Comparison of ENCODE assay signal across 38 cellular contexts in the genomic region with DNA sequence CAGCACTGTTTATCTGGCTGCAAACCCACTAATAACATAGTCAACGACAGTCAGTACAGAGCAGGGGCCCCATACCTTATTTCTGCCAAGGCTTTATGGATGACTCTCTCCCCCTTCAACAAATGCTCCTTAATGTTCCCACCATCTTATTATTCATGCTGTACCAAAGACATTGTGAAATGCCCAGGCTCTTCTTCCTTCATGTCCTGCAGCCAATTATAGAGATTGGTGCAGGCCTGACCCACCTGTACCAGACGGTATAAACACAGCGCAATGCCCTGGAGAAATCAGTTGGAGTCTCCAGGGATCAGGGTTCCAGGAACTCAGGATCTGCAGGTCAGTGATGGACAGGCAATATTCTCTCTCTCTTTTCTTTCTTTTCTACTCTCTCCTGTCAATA. TPM values are rescaled to one million over a fixed set of nuclear protein-coding genes. Genes with fewer than 3 reads are reported as not detected.
"Had no signal": no experiment of that assay in that cellular context is flagged by ENCODE, and none has a peak within 500 bp of the region (broad histone marks: within the 10 kb centered on the region; RNA-seq: fewer than 3 reads in every experiment).

IL1F10 (plus strand) TSS at position 290 of the 400 bp plus-strand sequence. CDS start 4,769 bp downstream, outside the sequence.

- H3K4me3 Mint-ChIP-seq: activated naive CD4-positive, alpha-beta T cell treated with anti-CD3 and anti-CD28 coated beads, Interleukin-2, amount 50 U/mL, for 24 hours; activated naive CD8-positive, alpha-beta T cell treated with anti-CD3 and anti-CD28 coated beads, Interleukin-2, amount 50 U/mL, for 24 hours; activated T-cell treated with anti-CD3 and anti-CD28 coated beads, Interleukin-2, amount 50 U/mL, for 4 hours; activated T-helper 17 cell treated with anti-CD3 and anti-CD28 coated beads, Interleukin-2, amount 50 U/mL, for 72 hours; central memory CD8-positive, alpha-beta T cell; dendritic cell treated with granulocyte-macrophage colony-stimulating factor and Interleukin-4, amounts not matched to agents 40 ng/mL and 50 ng/mL, for 4 days; natural killer cell; neural progenitor cell; T-helper 1 cell treated with Interleukin-12 subunit alpha and Interleukin-12 subunit beta and Interleukin-4 antibody, amounts not matched to agents 30 μg/mL and 1 μg/mL, for 36 hours had no signal

- H3K36me3 Mint-ChIP-seq: natural killer cell, neural progenitor cell had no signal

- DNase-seq: activated CD4-positive, alpha-beta T cell treated with anti-CD3 and anti-CD28 coated beads for 48 hours; activated CD4-positive, alpha-beta T cell treated with anti-CD3 and anti-CD28 coated beads, Interleukin-2, amount 50 U/mL, for 48 hours; activated CD8-positive, alpha-beta memory T cell treated with anti-CD3 and anti-CD28 coated beads, Interleukin-2, amount 50 U/mL, for 48 hours; activated naive CD8-positive, alpha-beta T cell treated with anti-CD3 and anti-CD28 coated beads, Interleukin-2, amount 50 U/mL, for 24 hours; activated T-cell treated with anti-CD3 and anti-CD28 coated beads, Interleukin-2, amount 50 U/mL, for 4 hours; amygdala; head of caudate nucleus; hippocampal formation; kidney; left colon; mesendoderm; natural killer cell; occipital lobe; right lobe of liver; stimulated activated CD4-positive, alpha-beta T cell treated with anti-CD3 and anti-CD28 coated beads, Interleukin-2, amount 100 ng/mL, for 48 hours; stimulated activated naive CD4-positive, alpha-beta T cell treated with Interleukin-2 at 50 U/mL for 16 hours; T-helper 9 cell; testis; transverse colon; uterus; WERI-Rb-1 had no signal

- FAIRE-seq: endometrium, kidney, TTC549 had no signal

- H3K4me3 ChIP-seq: neural progenitor cell, right lobe of liver, testis, transverse colon, uterus had no signal

- ATAC-seq: activated CD4-positive, CD25-positive, alpha-beta regulatory T cell treated with anti-CD3 and anti-CD28 coated beads, Interleukin-2, amount 50 U/mL, for 24 hours; activated naive CD8-positive, alpha-beta T cell treated with anti-CD3 and anti-CD28 coated beads, Interleukin-2, amount 50 U/mL, for 24 hours; activated T-cell treated with anti-CD3 and anti-CD28 coated beads, Interleukin-2, amount 50 U/mL, for 4 hours; activated T-helper 17 cell treated with anti-CD3 and anti-CD28 coated beads, Interleukin-2, amount 50 U/mL, for 72 hours; left colon; natural killer cell had no signal

- H3K36me3 ChIP-seq: neural progenitor cell, right lobe of liver, transverse colon, uterus, WERI-Rb-1 had no signal

- H3K9me3 ChIP-seq: right lobe of liver, testis, transverse colon, uterus had no signal

- H3K4me2 ChIP-seq: neural progenitor cell had no signal

- H3K4me1 ChIP-seq: neural progenitor cell, right lobe of liver, testis, transverse colon, uterus had no signal

- H3K9ac ChIP-seq: neural progenitor cell had no signal

- H2AFZ ChIP-seq: neural progenitor cell had no signal

- H3K27ac ChIP-seq: neural progenitor cell, right lobe of liver, testis, transverse colon, uterus, WERI-Rb-1 had no signal

- H3K4me1 Mint-ChIP-seq: activated naive CD4-positive, alpha-beta T cell treated with anti-CD3 and anti-CD28 coated beads, Interleukin-2, amount 50 U/mL, for 24 hours; activated naive CD8-positive, alpha-beta T cell treated with anti-CD3 and anti-CD28 coated beads, Interleukin-2, amount 50 U/mL, for 24 hours; activated T-helper 17 cell treated with anti-CD3 and anti-CD28 coated beads, Interleukin-2, amount 50 U/mL, for 72 hours; central memory CD8-positive, alpha-beta T cell; natural killer cell; neural progenitor cell had no signal

- H3K9me3 Mint-ChIP-seq: activated naive CD8-positive, alpha-beta T cell treated with anti-CD3 and anti-CD28 coated beads, Interleukin-2, amount 50 U/mL, for 24 hours; activated T-cell treated with anti-CD3 and anti-CD28 coated beads, Interleukin-2, amount 50 U/mL, for 4 hours; central memory CD8-positive, alpha-beta T cell; dendritic cell treated with granulocyte-macrophage colony-stimulating factor and Interleukin-4, amounts not matched to agents 40 ng/mL and 50 ng/mL, for 4 days; natural killer cell; T-helper 1 cell treated with Interleukin-12 subunit alpha and Interleukin-12 subunit beta and Interleukin-4 antibody, amounts not matched to agents 30 μg/mL and 1 μg/mL, for 36 hours had no signal

- H3K27me3 Mint-ChIP-seq: activated naive CD4-positive, alpha-beta T cell treated with anti-CD3 and anti-CD28 coated beads, Interleukin-2, amount 50 U/mL, for 24 hours had no signal

- H3K27ac Mint-ChIP-seq: activated naive CD4-positive, alpha-beta T cell treated with anti-CD3 and anti-CD28 coated beads, Interleukin-2, amount 50 U/mL, for 24 hours; activated naive CD8-positive, alpha-beta T cell treated with anti-CD3 and anti-CD28 coated beads, Interleukin-2, amount 50 U/mL, for 24 hours; activated T-helper 17 cell treated with anti-CD3 and anti-CD28 coated beads, Interleukin-2, amount 50 U/mL, for 72 hours; dendritic cell treated with granulocyte-macrophage colony-stimulating factor and Interleukin-4, amounts not matched to agents 40 ng/mL and 50 ng/mL, for 4 days; natural killer cell; neural progenitor cell; T-helper 1 cell treated with Interleukin-12 subunit alpha and Interleukin-12 subunit beta and Interleukin-4 antibody, amounts not matched to agents 30 μg/mL and 1 μg/mL, for 36 hours had no signal

- H3K27me3 ChIP-seq: neural progenitor cell, right lobe of liver, testis, transverse colon, uterus had no signal

RNA-seq across cellular contexts. Expression of gene IL1F10, which starts in this region (rescaled TPM):
- total RNA-seq: activated CD8-positive, alpha-beta memory T cell treated with anti-CD3 and anti-CD28 coated beads for 36 hours; activated T-cell treated with anti-CD3 and anti-CD28 coated beads, Interleukin-2, amount 50 U/mL, for 4 hours; activated T-helper 17 cell treated with anti-CD3 and anti-CD28 coated beads, Interleukin-2, amount 50 U/mL, for 72 hours; epithelial cell of proximal tubule; fibroblast of lung; fibroblast of villous mesenchyme; kidney; left colon; liver; mononuclear cell; natural killer cell; occipital lobe; pulmonary artery endothelial cell; right lobe of liver; skeletal muscle tissue; transverse colon; uterus had no signal
- polyA plus RNA-seq: fibroblast of lung, liver had no signal
